Comparison of ENCODE assay signal across 8 cellular contexts in the genomic region with DNA sequence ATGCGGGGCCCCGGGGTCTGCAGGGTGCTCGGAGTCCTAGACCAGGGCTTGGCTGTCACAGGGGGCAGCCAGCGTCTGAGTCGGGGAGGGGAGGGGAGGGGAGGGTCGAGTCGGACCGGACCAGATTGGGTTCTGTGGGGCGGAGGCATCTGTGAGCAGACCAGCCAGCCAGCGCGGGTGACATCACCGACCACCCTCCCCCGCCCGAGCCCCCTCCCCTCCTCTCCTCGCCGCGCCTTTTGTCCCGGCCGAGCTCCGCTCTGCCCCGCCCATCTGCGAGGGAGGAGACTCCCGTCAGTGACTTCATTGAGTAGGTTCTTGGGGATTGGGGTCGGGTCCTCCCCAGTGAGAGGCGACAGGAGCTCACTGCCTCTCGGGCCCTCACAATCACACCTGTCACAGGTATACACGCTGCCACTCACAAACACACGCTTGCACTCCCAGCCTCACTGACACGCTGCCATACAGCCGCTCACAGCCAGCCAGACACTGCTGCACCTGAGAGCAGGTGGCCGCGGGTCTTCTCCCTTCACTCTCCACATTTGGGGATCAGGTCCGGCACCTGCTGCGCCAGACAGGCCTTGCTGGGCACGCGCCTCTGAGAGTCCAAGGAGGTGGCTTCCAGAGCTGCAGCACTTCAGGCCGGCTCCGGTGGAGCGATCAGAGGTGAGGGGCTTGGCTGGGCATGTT. TPM values are rescaled to one million over a fixed set of nuclear protein-coding genes. Genes with fewer than 3 reads are reported as not detected.
DNase-seq lines count a peak whose midpoint lies in the region; ATAC-seq and TF ChIP-seq lines count a peak whose summit lies in the region.

No MANE protein-coding gene starts in this region.

- WGBS in prostate gland: 7% methylated on average over 37 of the region's 39 CpGs

- ATAC-seq in GM21529 (IDR thresholded peaks at IDR 0.05; ENCODE audit: unreplicated experiment) (peak; percentile 8), Panc1 (peak; percentile 18), GM18868 (IDR thresholded peaks at IDR 0.05; ENCODE audit: unreplicated experiment) (no peak)

- no peak for TF ChIP-seq POLR2A in prostate gland (IDR thresholded peaks at IDR 0.05)

- no peak for TF ChIP-seq CTCF in Panc1 (IDR thresholded peaks at IDR 0.05)
- TF ChIP-seq CTCF in astrocyte of the cerebellum (IDR thresholded peaks at IDR 0.05; ENCODE audit: low read depth, low read length, missing control alignments): no peak
- TF ChIP-seq CTCF in prostate gland (IDR thresholded peaks at IDR 0.05): no peak

- H3K27ac ChIP-seq in Panc1 (ENCODE audit: low read length) (peak overlapping the region; percentile 53; the same call in 1 of the 2 replicates), prostate gland (peak overlapping the region; percentile 90 to 93)

- POLR2A ChIA-PET in Panc1 (lab: Charles Lee): interaction anchor here (0.6 to 1.1 kb wide), 5 partner anchors 37 to 112 kb away, joined by 4 to 9 read pairs (median 6); a partner anchor contains a TSS

- no TSS peak for BruUV-seq in Panc1 (replicated peaks; lab: Mats Ljungman, UMichigan)

- H3K4me1 ChIP-seq in Panc1 (ENCODE audit: control insufficient read depth, insufficient read depth, low read length) (peaks cover 39% of the 10 kb centered on the region), prostate gland (replicated peaks) (no peaks in the 10 kb centered on the region)

- H3K9me3 ChIP-seq in Panc1 (ENCODE audit: control insufficient read depth, insufficient read depth, low read depth, low read length) (no peaks in the 10 kb centered on the region), prostate gland (no peaks in the 10 kb centered on the region)

- no peaks in the 10 kb centered on the region for H3K36me3 ChIP-seq in Panc1 (ENCODE audit: control insufficient read depth, insufficient read depth, low read length)
- no peaks in the 10 kb centered on the region for H3K36me3 ChIP-seq in prostate gland

- intact Hi-C loops in Panc1 (cut with micrococcal nuclease; ENCODE audit: unreplicated experiment): loop anchor here (5.0 kb wide), 1 partner anchor 233 kb away; no protein-coding TSS in a partner anchor
- intact Hi-C loops in prostate gland (cut with DNase I): loop anchor here (2.0 to 10.0 kb wide), 3 partner anchors 83 to 495 kb away; partner anchors contain the start of gene VCP

- CTCF ChIA-PET in Panc1 (lab: Charles Lee): interaction anchor here (0.6 to 1.2 kb wide), 3 partner anchors 11 to 90 kb away, joined by 4 to 5 read pairs (median 4); no protein-coding TSS in a partner anchor

- in situ Hi-C loops in Panc1 (cut with HindIII; ENCODE audit: low pct_unique_long_range_greater_than_20kb, low sequenced_read_pairs) (no loop called here), astrocyte of the cerebellum (cut with HindIII; ENCODE audit: low sequenced_read_pairs) (no loop called here)

- DNase-seq in AG08395 (ENCODE audit: low spot score) (peak; percentile 48), Panc1 (ENCODE audit: low read depth, low spot score) (no peak), astrocyte of the cerebellum (ENCODE audit: low read depth) (no peak), hepatic stellate cell (ENCODE audit: low spot score) (peak; percentile 62), prostate gland (ENCODE audit: low spot score) (peak; percentile 27), NOMO-1 treated with DMSO at 0.1 percent for 48 hours (lab: John Stamatoyannopoulos, UW; ENCODE audit: unreplicated experiment) (no peak)

- H3K4me3 ChIP-seq in Panc1 (ENCODE audit: low read depth in 2 of 2, low read length in 2 of 2) (peak overlapping the region; percentile 76 to 78), astrocyte of the cerebellum (ENCODE audit: low read depth, low read length) (peak overlapping the region; percentile 75), prostate gland (peak overlapping the region; percentile 95 to 96)

- H3K27me3 ChIP-seq in Panc1 (ENCODE audit: control insufficient read depth, insufficient read depth, low read length) (no peaks in the 10 kb centered on the region), prostate gland (replicated peaks; ENCODE audit: insufficient read depth) (no peaks in the 10 kb centered on the region)

RNA-seq across cellular contexts. Expression of gene DNAJB5, which starts 0.5 kb away (rescaled TPM):
- total RNA-seq in Panc1 (2021; ENCODE audit: unreplicated experiment) (9.7 TPM), prostate gland (10 to 100 TPM; 16.5 to 43.3 TPM)
- polyA plus RNA-seq in Panc1 (2012; ENCODE audit: insufficient read length): 13.9 TPM

RNA-seq across cellular contexts. Expression of gene PHF24, which starts 32.0 kb away (rescaled TPM):
- total RNA-seq in Panc1 (2021; ENCODE audit: unreplicated experiment) (0.08 TPM), prostate gland (100 to 1,000 TPM in 1 of 2 donors, not detected in 1; 111 TPM)
- polyA plus RNA-seq in Panc1 (2012; ENCODE audit: insufficient read length): not detected

Comparison
In these comparisons a context has a peak if more than half of its experiments do, and no peak if none do; other contexts are left out.
1. DNase-seq: peak in AG08395 (single experiment), hepatic stellate cell (single experiment) and prostate gland (single experiment); none in Panc1 (single experiment), astrocyte of the cerebellum (single experiment) and NOMO-1 treated with DMSO at 0.1 percent for 48 hours (single experiment).
2. Peak in every context shown above with its lines, with median percentiles within 50 percentile points of each other: H3K4me3 ChIP-seq.